Comparison of ENCODE assay signal across 1 cellular context in genomic region chr19:56120371-56121179, GRCh38.
TF ChIP-seq lines count a peak whose summit lies in the region.

No MANE protein-coding gene starts in this region.

TF ChIP-seq in HepG2, 621 proteins besides CTCF, POLR2A, EP300 and RAD21 (continued from another document and continues in another):
- peak; percentile 53; the same call in 1 of the 2 replicates for TF ChIP-seq ZNF263 (CRISPR knock-in tag; IDR thresholded peaks at IDR 0.05)
- no peak for TF ChIP-seq NR1H2 (CRISPR knock-in tag; IDR thresholded peaks at IDR 0.05; ENCODE audit: borderline replicate concordance, low read depth)
- TF ChIP-seq SNAPC4 (CRISPR knock-in tag; IDR thresholded peaks at IDR 0.05): no peak
- no peak for TF ChIP-seq NR2F2 (IDR thresholded peaks at IDR 0.05; ENCODE audit: borderline replicate concordance, low read depth)
- no peak; the same call in 1 of the 2 replicates for TF ChIP-seq RELA (CRISPR knock-in tag; IDR thresholded peaks at IDR 0.05)
- peak; percentile 53; the same call in 1 of the 2 replicates for TF ChIP-seq ZNF83 (CRISPR knock-in tag; IDR thresholded peaks at IDR 0.05; ENCODE audit: borderline replicate concordance)
- TF ChIP-seq ESRRA (CRISPR knock-in tag; IDR thresholded peaks at IDR 0.05; ENCODE audit: low read depth): peak; percentile 95
- peak; percentile 62 for TF ChIP-seq BCL6 (CRISPR knock-in tag; IDR thresholded peaks at IDR 0.05)
- peak; percentile 51; the same call in 1 of the 2 replicates for TF ChIP-seq KLF12 (CRISPR knock-in tag; IDR thresholded peaks at IDR 0.05; ENCODE audit: borderline replicate concordance)
- TF ChIP-seq ZNF260 (CRISPR knock-in tag; IDR thresholded peaks at IDR 0.05; ENCODE audit: borderline replicate concordance, low read depth): no peak
- no peak for TF ChIP-seq MLLT10 (CRISPR knock-in tag; IDR thresholded peaks at IDR 0.05)
- no peak for TF ChIP-seq GFI1 (CRISPR knock-in tag; IDR thresholded peaks at IDR 0.05; ENCODE audit: borderline replicate concordance)
- TF ChIP-seq HNF4G (IDR thresholded peaks at IDR 0.05; ENCODE audit: borderline replicate concordance, low read depth, low read length): peak; percentile 51; the same call in 1 of the 2 replicates
- peak; percentile 85 for TF ChIP-seq HNF4G (CRISPR knock-in tag; IDR thresholded peaks at IDR 0.05; ENCODE audit: borderline replicate concordance, low read depth)
- peak; percentile 64; the same call in 1 of the 2 replicates for TF ChIP-seq RERE (CRISPR knock-in tag; IDR thresholded peaks at IDR 0.05; ENCODE audit: low read depth)
- no peak for TF ChIP-seq KIAA2018 (CRISPR knock-in tag; IDR thresholded peaks at IDR 0.05; ENCODE audit: borderline replicate concordance)
- peak; percentile 95 for TF ChIP-seq TFDP1 (CRISPR knock-in tag; IDR thresholded peaks at IDR 0.05; ENCODE audit: borderline replicate concordance)
- TF ChIP-seq ZNF275 (CRISPR knock-in tag; IDR thresholded peaks at IDR 0.05; ENCODE audit: borderline replicate concordance): no peak
- TF ChIP-seq NRL (CRISPR knock-in tag; IDR thresholded peaks at IDR 0.05; ENCODE audit: borderline replicate concordance): no peak; the same call in 1 of the 2 replicates
- no peak for TF ChIP-seq ZNF44 (CRISPR knock-in tag; IDR thresholded peaks at IDR 0.05)
- TF ChIP-seq THAP9 (CRISPR knock-in tag; IDR thresholded peaks at IDR 0.05; ENCODE audit: borderline replicate concordance): no peak
- peak; percentile 86; the same call in 1 of the 2 replicates for TF ChIP-seq DNMT1 (CRISPR knock-in tag; IDR thresholded peaks at IDR 0.05)
- no peak for TF ChIP-seq POLR2AphosphoS2 (IDR thresholded peaks at IDR 0.05; ENCODE audit: low read depth, low read length)
- peak; percentile 88; the same call in 1 of the 2 replicates for TF ChIP-seq ZIK1 (CRISPR knock-in tag; IDR thresholded peaks at IDR 0.05; ENCODE audit: borderline replicate concordance, low read depth)
- no peak for TF ChIP-seq ZEB1 (IDR thresholded peaks at IDR 0.05; ENCODE audit: insufficient replicate concordance, low read depth)
- TF ChIP-seq RCOR2 (CRISPR knock-in tag; IDR thresholded peaks at IDR 0.05): 0 out of 2 replicates have a peak, but pooled peaks have one; percentile 30
- no peak for TF ChIP-seq ZNF20 (CRISPR knock-in tag; IDR thresholded peaks at IDR 0.05)
- TF ChIP-seq SNAI1 (CRISPR knock-in tag; IDR thresholded peaks at IDR 0.05; ENCODE audit: borderline replicate concordance): 0 out of 2 replicates have a peak, but pooled peaks have one; percentile 46
